Comparison of ENCODE assay signal across 31 cellular contexts in the genomic region with DNA sequence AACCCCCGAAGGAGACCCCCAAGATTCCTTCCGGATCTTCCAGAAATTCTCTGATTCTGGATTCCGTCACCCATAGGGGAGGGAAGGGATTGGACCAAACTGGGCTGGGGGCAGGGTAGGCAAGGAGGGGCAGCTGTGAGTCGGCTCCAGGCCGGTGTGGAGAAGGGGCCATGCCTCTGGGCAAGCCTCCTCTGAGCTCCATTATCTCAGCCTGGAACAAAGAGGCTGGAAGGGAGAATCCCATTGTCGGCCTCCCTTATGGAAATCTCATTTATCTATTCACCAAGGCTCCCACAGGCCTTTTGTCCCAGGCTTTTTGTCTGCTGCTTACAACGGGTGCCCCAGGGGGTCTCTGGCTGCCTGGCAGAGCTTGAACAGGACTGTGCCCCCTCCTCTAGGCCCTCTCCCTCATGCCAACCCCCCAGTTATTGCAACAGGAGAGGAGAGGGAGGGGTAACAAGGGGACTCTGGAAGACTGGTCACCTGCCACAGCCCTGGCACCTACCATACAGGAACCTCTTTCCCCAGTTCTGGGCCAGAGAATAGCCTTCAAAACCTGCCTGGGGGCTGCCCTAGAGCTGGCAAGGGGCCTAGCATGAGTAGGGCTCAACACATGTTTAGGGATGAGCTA. TPM values are rescaled to one million over a fixed set of nuclear protein-coding genes. Genes with fewer than 3 reads are reported as not detected.
DNase-seq lines count a peak whose midpoint lies in the region; ATAC-seq and TF ChIP-seq lines count a peak whose summit lies in the region.
"Had no signal": no experiment of that assay in that cellular context is flagged by ENCODE, and none has a peak within 500 bp of the region (broad histone marks: within the 10 kb centered on the region; RNA-seq: fewer than 3 reads in every experiment).

No MANE protein-coding gene starts in this region.

- DNase-seq in H7 (peak; percentile 85), NCI-H146 (lab: John Stamatoyannopoulos, UW) (peak; percentile 86), ecto neural progenitor cell (ENCODE audit: low spot score) (peak; percentile 75), neural crest cell (ENCODE audit: low read depth, low spot score) (no peak), amygdala (lab: John Stamatoyannopoulos, UW) (no peak), T-cell (no peak)
- no peak for DNase-seq in activated CD8-positive, alpha-beta T cell treated with anti-CD3 and anti-CD28 coated beads for 36 hours
- DNase-seq: activated CD4-positive, alpha-beta T cell treated with anti-CD3 and anti-CD28 coated beads for 48 hours; activated naive CD4-positive, alpha-beta T cell treated with anti-CD3 and anti-CD28 coated beads, Interleukin-2, amount 10 ng/mL, durations not matched to agents 7 days and 5 days; anterior cingulate cortex; Calu3; colonic mucosa; DND-41; foreskin melanocyte; GM23248; heart right ventricle; mesenchymal stem cell; NCI-H1092 treated with DMSO at 0.1 percent for 48 hours; NCI-H2029; NCI-H446; PC-9; stimulated activated naive CD4-positive, alpha-beta T cell treated with Interleukin-2 at 50 U/mL for 16 hours; thyroid gland had no signal

- H3K36me3 Mint-ChIP-seq in neural crest cell (ENCODE audit: low read depth), result peaks cover 5% of the 10 kb centered on the region
- H3K36me3 Mint-ChIP-seq in T-cell, result no peaks in the 10 kb centered on the region
- H3K36me3 Mint-ChIP-seq in activated CD8-positive, alpha-beta T cell treated with anti-CD3 and anti-CD28 coated beads for 36 hours (ENCODE audit: low read depth), result no peaks in the 10 kb centered on the region
- H3K36me3 Mint-ChIP-seq: activated naive CD4-positive, alpha-beta T cell treated with anti-CD3 and anti-CD28 coated beads, Interleukin-2, amount 10 ng/mL, durations not matched to agents 7 days and 5 days had no signal

- no peaks in the 10 kb centered on the region for H3K27me3 ChIP-seq in H7 (ENCODE audit: control insufficient read depth, insufficient read depth, low read length)
- H3K27me3 ChIP-seq: cardiac muscle cell, colonic mucosa, thyroid gland had no signal

- H3K4me3 Mint-ChIP-seq in neural crest cell, result peak overlapping the region; percentile 15
- H3K4me3 Mint-ChIP-seq in T-cell, result no peak overlapping the region
- no peak overlapping the region for H3K4me3 Mint-ChIP-seq in activated CD8-positive, alpha-beta T cell treated with anti-CD3 and anti-CD28 coated beads for 36 hours
- H3K4me3 Mint-ChIP-seq: activated naive CD4-positive, alpha-beta T cell treated with anti-CD3 and anti-CD28 coated beads, Interleukin-2, amount 10 ng/mL, durations not matched to agents 7 days and 5 days had no signal

- H3K27ac Mint-ChIP-seq in neural crest cell (ENCODE audit: unreplicated experiment) (peak overlapping the region; percentile 79), T-cell (no peak overlapping the region)
- H3K27ac Mint-ChIP-seq in activated CD8-positive, alpha-beta T cell treated with anti-CD3 and anti-CD28 coated beads for 36 hours, result no peak overlapping the region

- CTCF ChIA-PET in T-cell (lab: Charles Lee), result interaction anchor here in 1 of 2 donors (0.5 kb wide), 1 partner anchor 671 kb away, joined by 3 read pairs; no protein-coding TSS in a partner anchor
- CTCF ChIA-PET in activated CD8-positive, alpha-beta T cell treated with anti-CD3 and anti-CD28 coated beads for 36 hours (lab: Charles Lee), result interaction anchor here (1.2 to 2.7 kb wide), 5 partner anchors 8 to 164 kb away, joined by 3 to 9 read pairs (median 5); no protein-coding TSS in a partner anchor

- H3K36me3 ChIP-seq in H7 (replicated peaks; ENCODE audit: control insufficient read depth, insufficient read depth, low read length), result no peaks in the 10 kb centered on the region
- H3K36me3 ChIP-seq: cardiac muscle cell, colonic mucosa, esophagus muscularis mucosa, heart right ventricle, thyroid gland had no signal

- TF ChIP-seq CTCF in neural crest cell (conservative IDR thresholded peaks at IDR 0.05), result no peak
- TF ChIP-seq CTCF in activated CD8-positive, alpha-beta T cell treated with anti-CD3 and anti-CD28 coated beads for 36 hours (IDR thresholded peaks at IDR 0.05), result no peak

- no peak overlapping the region for H3K4me3 ChIP-seq in H7 (ENCODE audit: insufficient read depth, low read depth, low read length)
- H3K4me3 ChIP-seq: cardiac muscle cell, colonic mucosa, esophagus muscularis mucosa, GM23248, heart right ventricle, PC-9, thyroid gland had no signal

- H3K27me3 Mint-ChIP-seq in neural crest cell (ENCODE audit: low read depth) (no peaks in the 10 kb centered on the region), T-cell (peaks cover 11 to 29% of the 10 kb centered on the region in 2 donors)
- peaks cover 18% of the 10 kb centered on the region for H3K27me3 Mint-ChIP-seq in activated CD8-positive, alpha-beta T cell treated with anti-CD3 and anti-CD28 coated beads for 36 hours

- ATAC-seq in HG03469 (IDR thresholded peaks at IDR 0.05; ENCODE audit: unreplicated experiment), result no peak
- ATAC-seq in T-cell (replicated peaks in 1 of 4), result no peak
- ATAC-seq in activated CD8-positive, alpha-beta T cell treated with anti-CD3 and anti-CD28 coated beads for 36 hours, result no peak
- ATAC-seq: heart right ventricle, left lobe of liver, Right ventricle myocardium inferior, SK-N-SH treated with all-trans-retinoic acid at 6 μM for 48 hours had no signal

- H3K4me1 Mint-ChIP-seq in neural crest cell (peaks cover 59% of the 10 kb centered on the region), T-cell (peaks cover 32 to 34% (median 34%) of the 10 kb centered on the region in 3 donors)
- peaks cover 31% of the 10 kb centered on the region for H3K4me1 Mint-ChIP-seq in activated CD8-positive, alpha-beta T cell treated with anti-CD3 and anti-CD28 coated beads for 36 hours (ENCODE audit: low read depth)

- H3K9me3 Mint-ChIP-seq in neural crest cell (peaks cover 4% of the 10 kb centered on the region), T-cell (no peaks in the 10 kb centered on the region)
- H3K9me3 Mint-ChIP-seq in activated CD8-positive, alpha-beta T cell treated with anti-CD3 and anti-CD28 coated beads for 36 hours, result no peaks in the 10 kb centered on the region
- H3K9me3 Mint-ChIP-seq: activated naive CD4-positive, alpha-beta T cell treated with anti-CD3 and anti-CD28 coated beads, Interleukin-2, amount 10 ng/mL, durations not matched to agents 7 days and 5 days had no signal

- intact Hi-C loops in activated CD8-positive, alpha-beta T cell treated with anti-CD3 and anti-CD28 coated beads for 36 hours (cut with micrococcal nuclease), result no loop called here

- POLR2A ChIA-PET in T-cell (lab: Charles Lee), result no interaction called here
- POLR2A ChIA-PET in activated CD8-positive, alpha-beta T cell treated with anti-CD3 and anti-CD28 coated beads for 36 hours (lab: Charles Lee), result no interaction called here

RNA-seq across cellular contexts. Expression of gene FIGNL2, which starts 19.5 kb away (rescaled TPM):
- 5.0 and 5.8 TPM in 2 replicates for total RNA-seq in H7 (2014; rRNA removed; shearing (Covaris generic))
- total RNA-seq in neural crest cell, result 38.0 and 39.7 TPM in 2 replicates
- total RNA-seq in T-cell, result 1 to 10 TPM; 1.3 to 2.0 (median 1.6) TPM
- total RNA-seq in activated CD8-positive, alpha-beta T cell treated with anti-CD3 and anti-CD28 coated beads for 36 hours, result under 1 TPM; 0.40 to 0.43 TPM
- total RNA-seq: Calu3, PC-9 had no signal

RNA-seq across cellular contexts. Expression of gene ANKRD33, which starts 58.8 kb away (rescaled TPM):
- 0.17 and 1.6 TPM in 2 replicates for total RNA-seq in H7 (2014; rRNA removed; shearing (Covaris generic))
- not detected in 2 replicates for total RNA-seq in neural crest cell
- total RNA-seq in T-cell, result not detected
- not detected for total RNA-seq in activated CD8-positive, alpha-beta T cell treated with anti-CD3 and anti-CD28 coated beads for 36 hours
- total RNA-seq: Calu3; colonic mucosa; esophagus muscularis mucosa; GM23248; heart right ventricle; left lobe of liver; myocyte; PC-9; Right ventricle myocardium inferior; T-helper 2 cell treated with Interferon-gamma antibody and Interleukin-4, amounts not matched to agents 100 ng/mL and 5 ng/mL, for 36 hours; thyroid gland had no signal

Comparison
In these comparisons a context has a peak if more than half of its experiments do, and no peak if none do; other contexts are left out.
1. DNase-seq: peak in H7 (single experiment), NCI-H146 (single experiment) and ecto neural progenitor cell (single experiment); none in neural crest cell (single experiment), amygdala (0 of 56), T-cell (0 of 34) and activated CD8-positive, alpha-beta T cell treated with anti-CD3 and anti-CD28 coated beads for 36 hours (single experiment).